Comparison of ENCODE assay signal across 8 cellular contexts in genomic region chr1:23544444-23545389, GRCh38. TPM values are rescaled to one million over a fixed set of nuclear protein-coding genes. Genes with fewer than 3 reads are reported as not detected.
DNase-seq lines count a peak whose midpoint lies in the region; ATAC-seq, FAIRE-seq and TF ChIP-seq lines count a peak whose summit lies in the region.

No MANE protein-coding gene starts in this region.

- H3K4me1 Mint-ChIP-seq in activated T-helper 17 cell treated with anti-CD3 and anti-CD28 coated beads, Interleukin-2, amount 50 U/mL, for 72 hours: peaks cover 10% of the 10 kb centered on the region

- no peak overlapping the region for H3K27ac ChIP-seq in Karpas-422 (ENCODE audit: low read length)
- no peak overlapping the region for H3K27ac ChIP-seq in neuronal stem cell (replicated peaks; ENCODE audit: low read length)
- H3K27ac ChIP-seq in upper lobe of left lung: peak overlapping the region in 1 of 4 donors; percentile 42

- no peaks in the 10 kb centered on the region for H4K20me1 ChIP-seq in Karpas-422 (ENCODE audit: insufficient read depth, low read depth, low read length)

- no peak for TF ChIP-seq EP300 in upper lobe of left lung (IDR thresholded peaks at IDR 0.05)

- H3K79me2 ChIP-seq in Karpas-422 (ENCODE audit: low read length): no peaks in the 10 kb centered on the region

- H2BK5ac ChIP-seq in neuronal stem cell (ENCODE audit: low read length): no peak overlapping the region

- no peak overlapping the region for H4K8ac ChIP-seq in neuronal stem cell (ENCODE audit: low read depth, low read length)

- H3K4ac ChIP-seq in neuronal stem cell (ENCODE audit: low read length): no peak overlapping the region

- no peak overlapping the region for H2BK120ac ChIP-seq in neuronal stem cell (ENCODE audit: low read depth, low read length)

- H3K4me2 ChIP-seq in Karpas-422 (ENCODE audit: low read depth, low read length, poor library complexity, severe bottlenecking): no peak overlapping the region
- no peak overlapping the region for H3K4me2 ChIP-seq in neuronal stem cell (ENCODE audit: insufficient read depth, low read length, poor library complexity, severe bottlenecking)

- H3K9me2 ChIP-seq in Karpas-422 (replicated peaks; ENCODE audit: insufficient read depth, low read length): no peaks in the 10 kb centered on the region

- TF ChIP-seq CTCF in D721Med (IDR thresholded peaks at IDR 0.05; ENCODE audit: insufficient read depth, missing control alignments) (peak; percentile 95), fibroblast of the aortic adventitia (IDR thresholded peaks at IDR 0.05; ENCODE audit: insufficient read depth, low read length) (peak; percentile 87), upper lobe of left lung (IDR thresholded peaks at IDR 0.05) (peak; percentile 79 to 95 (median 92))

- peak overlapping the region; percentile 50 for H3K18ac ChIP-seq in neuronal stem cell (ENCODE audit: low read length)

- H3K36me3 ChIP-seq in Karpas-422 (ENCODE audit: insufficient read depth, low read length): no peaks in the 10 kb centered on the region
- H3K36me3 ChIP-seq in neuronal stem cell (replicated peaks in 1 of 2; ENCODE audit: control insufficient read depth in 2 of 2, insufficient read depth in 2 of 2, low read length in 2 of 2): no peaks in the 10 kb centered on the region
- H3K36me3 ChIP-seq in upper lobe of left lung: no peaks in the 10 kb centered on the region

- H3K4me1 ChIP-seq in Karpas-422 (ENCODE audit: low read length): peaks cover 10% of the 10 kb centered on the region
- H3K4me1 ChIP-seq in neuronal stem cell (ENCODE audit: control insufficient read depth in 2 of 2, insufficient read depth in 1 of 2, low read depth in 1 of 2, low read length in 2 of 2): peaks cover 9 to 11% of the 10 kb centered on the region in 2 donors
- peaks cover 22 to 44% (median 33%) of the 10 kb centered on the region in 4 donors for H3K4me1 ChIP-seq in upper lobe of left lung

- H2AK5ac ChIP-seq in neuronal stem cell (ENCODE audit: low read depth, low read length): peak overlapping the region; percentile 63

- H3K27me3 Mint-ChIP-seq in activated T-helper 17 cell treated with anti-CD3 and anti-CD28 coated beads, Interleukin-2, amount 50 U/mL, for 72 hours: no peaks in the 10 kb centered on the region

- H2BK12ac ChIP-seq in neuronal stem cell (ENCODE audit: low read length): peak overlapping the region; percentile 76

- no peaks in the 10 kb centered on the region for H3K27me3 ChIP-seq in Karpas-422 (ENCODE audit: low read length)
- H3K27me3 ChIP-seq in neuronal stem cell (ENCODE audit: control insufficient read depth in 3 of 3, insufficient read depth in 3 of 3, low read depth in 1 of 3, low read length in 3 of 3): no peaks in the 10 kb centered on the region
- no peaks in the 10 kb centered on the region for H3K27me3 ChIP-seq in upper lobe of left lung

- H3K14ac ChIP-seq in neuronal stem cell (ENCODE audit: low read length): no peak overlapping the region

- H3K4me3 ChIP-seq in Karpas-422 (ENCODE audit: low read length): no peak overlapping the region
- H3K4me3 ChIP-seq in fibroblast of the aortic adventitia (ENCODE audit: low read depth, low read length): no peak overlapping the region
- H3K4me3 ChIP-seq in neuronal stem cell (ENCODE audit: low read length in 2 of 2): no peak overlapping the region
- no peak overlapping the region for H3K4me3 ChIP-seq in upper lobe of left lung

- no peak overlapping the region for H4K91ac ChIP-seq in neuronal stem cell (ENCODE audit: low read depth, low read length, poor library complexity)

- no peak overlapping the region for H3K9ac ChIP-seq in Karpas-422 (ENCODE audit: low read length)
- H3K9ac ChIP-seq in neuronal stem cell (ENCODE audit: low read depth, low read length, poor library complexity): no peak overlapping the region

- no peak overlapping the region for H2BK15ac ChIP-seq in neuronal stem cell (ENCODE audit: low read length)

- no peak for TF ChIP-seq POLR2A in upper lobe of left lung (IDR thresholded peaks at IDR 0.05)

- ATAC-seq in activated T-helper 17 cell treated with anti-CD3 and anti-CD28 coated beads, Interleukin-2, amount 50 U/mL, for 72 hours (replicated peaks): peak; percentile 67
- ATAC-seq in upper lobe of left lung (ENCODE audit: low FRiP score in 2 of 2) (peak; percentile 83 to 84), GM21423 (IDR thresholded peaks at IDR 0.05; ENCODE audit: unreplicated experiment) (no peak)

- no peak for DNase-seq in D721Med (ENCODE audit: insufficient read length, low spot score)
- peak; percentile 92 for DNase-seq in Karpas-422
- peak; percentile 70 for DNase-seq in RCC 7860 (ENCODE audit: low spot score)
- peak; percentile 89 for DNase-seq in fibroblast of the aortic adventitia (ENCODE audit: low read depth)
- peak; percentile 84 for DNase-seq in neuronal stem cell (ENCODE audit: low spot score)
- DNase-seq in upper lobe of left lung: peak in 1 of 2 donors; percentile 79

- H3K36me3 Mint-ChIP-seq in activated T-helper 17 cell treated with anti-CD3 and anti-CD28 coated beads, Interleukin-2, amount 50 U/mL, for 72 hours (ENCODE audit: low read depth): no peaks in the 10 kb centered on the region

- no peak overlapping the region for H3K23ac ChIP-seq in neuronal stem cell (ENCODE audit: low read depth, low read length, poor library complexity)

- no peaks in the 10 kb centered on the region for H3K9me3 Mint-ChIP-seq in activated T-helper 17 cell treated with anti-CD3 and anti-CD28 coated beads, Interleukin-2, amount 50 U/mL, for 72 hours

- no peaks in the 10 kb centered on the region for H3K79me1 ChIP-seq in neuronal stem cell (ENCODE audit: low read depth, low read length)

- H3K4me3 Mint-ChIP-seq in activated T-helper 17 cell treated with anti-CD3 and anti-CD28 coated beads, Interleukin-2, amount 50 U/mL, for 72 hours: no peak overlapping the region

- FAIRE-seq in D721Med (lab: Jason Lieb, UNC): no peak
- peak; percentile 72 for FAIRE-seq in RCC 7860 (lab: Jason Lieb, UNC)

- H2AFZ ChIP-seq in Karpas-422 (ENCODE audit: low read length) (no peak overlapping the region), neuronal stem cell (ENCODE audit: low read length) (peak overlapping the region; percentile 39)

- no CpG with 5 or more reads among the region's 8 CpGs for WGBS in neuronal stem cell (ENCODE audit: extremely low coverage in 2 of 2, insufficient read length in 2 of 2, insufficient replicate concordance in 1 of 2), 2 donors
- WGBS in upper lobe of left lung, 2 donors: 20 to 38% methylated on average over 6 to 8 of the region's 8 CpGs

- peak overlapping the region; percentile 75 for H3K27ac Mint-ChIP-seq in activated T-helper 17 cell treated with anti-CD3 and anti-CD28 coated beads, Interleukin-2, amount 50 U/mL, for 72 hours

- no peaks in the 10 kb centered on the region for H3K9me3 ChIP-seq in Karpas-422 (ENCODE audit: low read length)
- H3K9me3 ChIP-seq in neuronal stem cell (replicated peaks in 1 of 2; ENCODE audit: control insufficient read depth in 2 of 2, insufficient read depth in 1 of 2, low read depth in 1 of 2, low read length in 2 of 2): no peaks in the 10 kb centered on the region
- H3K9me3 ChIP-seq in upper lobe of left lung: no peaks in the 10 kb centered on the region

RNA-seq across cellular contexts. Expression of gene E2F2, which starts 13.7 kb away (rescaled TPM):
- 6.6 and 8.0 TPM in 2 replicates for total RNA-seq in Karpas-422 (2014; rRNA removed; shearing (Covaris generic); ENCODE audit: low replicate concordance)
- total RNA-seq in activated T-helper 17 cell treated with anti-CD3 and anti-CD28 coated beads, Interleukin-2, amount 50 U/mL, for 72 hours: 10 to 100 TPM; 13.0 to 24.1 TPM
- total RNA-seq in fibroblast of the aortic adventitia (ENCODE audit: low replicate concordance): 5.6 TPM in 1 of 2 replicates, not detected in the other
- 3.8 TPM for polyA plus RNA-seq in neuronal stem cell (2013, experiment 1 of 2)
- polyA plus RNA-seq in neuronal stem cell (2013, experiment 2 of 2): 4.4 TPM
- 1 to 10 TPM in 5 of 6 donors, under 1 TPM in 1; 0.69 to 1.9 (median 1.1) TPM for total RNA-seq in upper lobe of left lung

RNA-seq across cellular contexts. Expression of gene ID3, which starts 14.6 kb away (rescaled TPM):
- total RNA-seq in Karpas-422 (2014; rRNA removed; shearing (Covaris generic); ENCODE audit: low replicate concordance): 32.0 and 33.0 TPM in 2 replicates
- total RNA-seq in activated T-helper 17 cell treated with anti-CD3 and anti-CD28 coated beads, Interleukin-2, amount 50 U/mL, for 72 hours: 10 to 100 TPM; 19.5 to 45.2 TPM
- total RNA-seq in fibroblast of the aortic adventitia (ENCODE audit: low replicate concordance) (51.8 and 673 TPM in 2 replicates), upper lobe of left lung (100 to 1,000 TPM in 4 of 6 donors, 10 to 100 TPM in 2; 75.4 to 269 (median 135) TPM)
- 99.9 TPM for polyA plus RNA-seq in neuronal stem cell (2013, experiment 1 of 2)
- 99.2 TPM for polyA plus RNA-seq in neuronal stem cell (2013, experiment 2 of 2)
